Comparison of ENCODE assay signal across 8 cellular contexts in the genomic region with DNA sequence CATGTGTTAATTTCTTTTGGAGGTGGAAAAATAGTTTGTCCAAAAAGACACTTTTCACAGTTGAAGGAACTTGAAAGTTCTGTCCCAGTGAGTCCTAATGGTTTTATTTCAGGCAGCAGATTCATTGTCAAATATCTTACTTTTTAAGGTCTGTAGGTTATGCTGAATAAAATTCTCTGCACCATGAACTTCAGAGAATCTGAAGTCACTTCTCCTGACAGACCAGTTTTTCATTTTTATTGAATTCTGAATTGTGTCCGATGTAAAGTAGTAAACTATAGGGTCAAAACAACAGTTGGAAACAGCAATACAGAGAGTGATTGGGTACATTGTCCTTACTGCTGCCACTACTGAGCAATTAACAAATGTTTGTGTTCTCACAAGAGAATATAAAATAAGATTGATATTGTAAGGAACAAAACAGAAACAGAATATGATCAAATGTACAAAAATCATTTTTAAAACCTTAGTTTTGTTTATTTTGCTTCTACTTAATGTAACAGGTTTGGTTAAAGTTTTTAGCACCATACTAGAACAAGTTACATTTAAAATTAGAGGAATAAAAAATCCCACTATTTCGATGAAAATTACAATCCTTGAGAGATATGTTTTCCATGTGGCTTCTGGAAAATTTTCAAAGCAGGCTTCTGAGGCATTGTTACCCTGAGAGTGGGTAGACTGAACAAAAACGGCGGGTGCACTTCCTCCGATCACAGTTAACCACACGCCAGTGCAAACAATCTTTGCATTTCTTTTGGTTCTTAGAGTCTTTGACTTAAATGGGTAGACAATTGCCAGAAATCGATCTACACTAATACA. TPM values are rescaled to one million over a fixed set of nuclear protein-coding genes. Genes with fewer than 3 reads are reported as not detected.
DNase-seq lines count a peak whose midpoint lies in the region; ATAC-seq and TF ChIP-seq lines count a peak whose summit lies in the region.

No MANE protein-coding gene starts in this region.

- H3K27me3 Mint-ChIP-seq in CD14-positive monocyte (ENCODE audit: low read depth in 3 of 3): no peaks in the 10 kb centered on the region
- H3K27me3 Mint-ChIP-seq in T-helper 17 cell: no peaks in the 10 kb centered on the region
- H3K27me3 Mint-ChIP-seq in endothelial cell (ENCODE audit: unreplicated experiment): no peaks in the 10 kb centered on the region
- no peaks in the 10 kb centered on the region for H3K27me3 Mint-ChIP-seq in naive thymus-derived CD8-positive, alpha-beta T cell

- H3K9me3 Mint-ChIP-seq in CD14-positive monocyte (peaks cover 2 to 7% (median 3%) of the 10 kb centered on the region in 7 donors), endothelial cell (ENCODE audit: unreplicated experiment) (no peaks in the 10 kb centered on the region)
- peaks cover 0 to 2% (median 0%) of the 10 kb centered on the region in 9 donors for H3K9me3 Mint-ChIP-seq in naive thymus-derived CD8-positive, alpha-beta T cell

- intact Hi-C loops in CD14-positive monocyte (cut with micrococcal nuclease): loop anchor here in 1 of 2 donors (5.0 kb wide), 1 partner anchor 36 kb away; no protein-coding TSS in a partner anchor

- peak; percentile 76 for ATAC-seq in T-helper 17 cell
- ATAC-seq in naive thymus-derived CD8-positive, alpha-beta T cell: peak; percentile 81 to 87
- no peak for ATAC-seq in HG02938 (IDR thresholded peaks at IDR 0.05; ENCODE audit: unreplicated experiment)
- ATAC-seq in HG03045 (IDR thresholded peaks at IDR 0.05; ENCODE audit: unreplicated experiment): no peak

- H3K9me3 ChIP-seq in T-helper 17 cell (ENCODE audit: control insufficient read depth, low read length, poor library complexity, severe bottlenecking): no peaks in the 10 kb centered on the region

- H3K27ac Mint-ChIP-seq in CD14-positive monocyte: peak overlapping the region; percentile 72 to 95 (median 83)
- H3K27ac Mint-ChIP-seq in T-helper 17 cell: peak overlapping the region; percentile 96
- peak overlapping the region; percentile 99 for H3K27ac Mint-ChIP-seq in endothelial cell (ENCODE audit: unreplicated experiment)
- H3K27ac Mint-ChIP-seq in naive thymus-derived CD8-positive, alpha-beta T cell: peak overlapping the region; percentile 90 to 99 (median 94)

- H3K4me3 Mint-ChIP-seq in CD14-positive monocyte: peak overlapping the region; percentile 79 to 93
- peak overlapping the region; percentile 98 for H3K4me3 Mint-ChIP-seq in T-helper 17 cell
- H3K4me3 Mint-ChIP-seq in endothelial cell (ENCODE audit: unreplicated experiment): peak overlapping the region; percentile 100
- H3K4me3 Mint-ChIP-seq in naive thymus-derived CD8-positive, alpha-beta T cell: peak overlapping the region; percentile 83 to 99 (median 92)

- TF ChIP-seq CTCF in CD14-positive monocyte (IDR thresholded peaks at IDR 0.05) (no peak), endothelial cell (IDR thresholded peaks at IDR 0.05; ENCODE audit: unreplicated experiment) (no peak)

- POLR2A ChIA-PET in naive thymus-derived CD8-positive, alpha-beta T cell (lab: Charles Lee): no interaction called here

- DNase-seq in CD14-positive monocyte (ENCODE audit: low spot score): no peak
- DNase-seq in T-helper 17 cell: no peak
- DNase-seq in endothelial cell (ENCODE audit: low spot score): no peak
- peak in 3 of 10 donors; percentile 2 to 31 (median 30) for DNase-seq in naive thymus-derived CD8-positive, alpha-beta T cell
- DNase-seq in NCI-H748 treated with DMSO at 0.1 percent for 48 hours (lab: John Stamatoyannopoulos, UW): no peak
- no peak for DNase-seq in pons (ENCODE audit: low spot score)

- H3K36me3 Mint-ChIP-seq in CD14-positive monocyte (peaks cover 33 to 41% of the 10 kb centered on the region in 2 donors), T-helper 17 cell (ENCODE audit: low read depth) (no peaks in the 10 kb centered on the region), endothelial cell (ENCODE audit: low read depth, unreplicated experiment) (peaks cover 33% of the 10 kb centered on the region)
- peaks cover 0 to 3% (median 3%) of the 10 kb centered on the region in 3 donors for H3K36me3 Mint-ChIP-seq in naive thymus-derived CD8-positive, alpha-beta T cell

- H3K4me1 Mint-ChIP-seq in CD14-positive monocyte (peaks cover 36% of the 10 kb centered on the region), T-helper 17 cell (peaks cover 29% of the 10 kb centered on the region), endothelial cell (ENCODE audit: unreplicated experiment) (peaks cover 23% of the 10 kb centered on the region)
- H3K4me1 Mint-ChIP-seq in naive thymus-derived CD8-positive, alpha-beta T cell: peaks cover 16 to 54% (median 36%) of the 10 kb centered on the region in 4 donors

RNA-seq across cellular contexts. Expression of a gene that starts 1.4 kb away (rescaled TPM):
- 10 to 100 TPM; 17.2 to 62.1 TPM for polyA plus RNA-seq in CD14-positive monocyte
- total RNA-seq in T-helper 17 cell: 10 to 100 TPM; 37.2 to 48.7 TPM
- 98.0 TPM for total RNA-seq in endothelial cell (ENCODE audit: unreplicated experiment)
- total RNA-seq in naive thymus-derived CD8-positive, alpha-beta T cell: 10 to 100 TPM; 14.0 to 14.7 TPM
- 10 to 100 TPM in 1 of 3 donors, 1 to 10 TPM in 2; 7.3 to 10.4 (median 9.0) TPM for polyA plus RNA-seq in naive thymus-derived CD8-positive, alpha-beta T cell

Comparison
In these comparisons a context has a peak if more than half of its experiments do, and no peak if none do; other contexts are left out.
1. ATAC-seq: peak in T-helper 17 cell (single experiment) and naive thymus-derived CD8-positive, alpha-beta T cell (2 of 2); none in HG02938 (single experiment) and HG03045 (single experiment).
2. Peak in every context shown above with its lines, with median percentiles within 50 percentile points of each other: H3K27ac Mint-ChIP-seq and H3K4me3 Mint-ChIP-seq.